1 cellular context compared by ENCODE assay signal in genomic region chr1:110007045-110007444, GRCh38.
TF ChIP-seq lines count a peak whose summit lies in the region.

No MANE protein-coding gene starts in this region.

TF ChIP-seq in HepG2, 621 proteins besides CTCF, POLR2A, EP300 and RAD21:
- no peak for TF ChIP-seq ZNF484 (CRISPR knock-in tag; IDR thresholded peaks at IDR 0.05; ENCODE audit: borderline replicate concordance, low read depth)
